ENCODE assay signal across 1 cellular context in genomic region chr22:46290121-46290842, GRCh38.
TF ChIP-seq lines count a peak whose summit lies in the region.

No MANE protein-coding gene starts in this region.

TF ChIP-seq in IMR-90, 13 proteins besides CTCF, POLR2A, EP300 and RAD21:
- TF ChIP-seq USF2 (IDR thresholded peaks at IDR 0.05; ENCODE audit: low read depth, low read length): no peak
- no peak for TF ChIP-seq NFE2L2 (IDR thresholded peaks at IDR 0.05; ENCODE audit: low read depth, low read length)
- no peak for TF ChIP-seq RFX5 (IDR thresholded peaks at IDR 0.05; ENCODE audit: low read depth, low read length)
- TF ChIP-seq ELK1 (IDR thresholded peaks at IDR 0.05; ENCODE audit: borderline replicate concordance, low read depth, low read length): no peak
- no peak for TF ChIP-seq BHLHE40 (IDR thresholded peaks at IDR 0.05; ENCODE audit: low read depth, low read length)
- TF ChIP-seq MXI1 (IDR thresholded peaks at IDR 0.05; ENCODE audit: borderline replicate concordance, low read depth, low read length): no peak
- TF ChIP-seq MAZ (IDR thresholded peaks at IDR 0.05; ENCODE audit: borderline replicate concordance, low read depth, low read length): no peak
- no peak for TF ChIP-seq CEBPB (IDR thresholded peaks at IDR 0.05; ENCODE audit: low read depth, low read length)
- no peak for TF ChIP-seq SMC3 (IDR thresholded peaks at IDR 0.05; ENCODE audit: low read depth, low read length)
- no peak for TF ChIP-seq RCOR1 (IDR thresholded peaks at IDR 0.05; ENCODE audit: insufficient replicate concordance, low read length)
- TF ChIP-seq MAFK (IDR thresholded peaks at IDR 0.05; ENCODE audit: low read depth, low read length): no peak
- no peak for TF ChIP-seq FOS (IDR thresholded peaks at IDR 0.05; ENCODE audit: low read depth, low read length)
- TF ChIP-seq CHD1 (IDR thresholded peaks at IDR 0.05; ENCODE audit: low read depth, low read length): no peak
